In the genomic region with DNA sequence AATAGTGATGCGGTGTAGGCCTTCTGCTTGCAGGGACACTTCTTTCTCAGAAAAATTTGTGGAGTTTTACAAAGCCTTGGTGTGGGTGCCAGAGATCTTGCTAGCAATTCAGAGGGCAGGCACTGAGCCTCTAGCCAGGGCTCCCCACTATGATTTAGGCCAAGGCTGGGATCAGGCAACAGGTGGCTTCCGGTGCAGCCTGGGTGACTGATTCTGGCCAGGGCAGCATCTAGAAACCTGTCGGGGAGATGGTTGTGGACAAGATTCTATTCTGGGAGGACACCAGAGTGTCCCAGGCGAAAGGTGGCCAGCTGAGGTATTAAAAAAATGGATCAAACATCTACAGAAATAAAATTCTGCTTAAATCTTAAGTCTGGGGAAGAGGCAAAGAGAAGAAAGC, we compare ENCODE assay signal across 2 cellular contexts.
TF ChIP-seq lines count a peak whose summit lies in the region.

No MANE protein-coding gene starts in this region.

TF ChIP-seq in IMR-90, 13 proteins besides CTCF, POLR2A, EP300 and RAD21:
- no peak for TF ChIP-seq RFX5 (IDR thresholded peaks at IDR 0.05; ENCODE audit: low read depth, low read length)
- TF ChIP-seq MAZ (IDR thresholded peaks at IDR 0.05; ENCODE audit: borderline replicate concordance, low read depth, low read length) = no peak
- TF ChIP-seq CHD1 (IDR thresholded peaks at IDR 0.05; ENCODE audit: low read depth, low read length) = no peak
- no peak for TF ChIP-seq RCOR1 (IDR thresholded peaks at IDR 0.05; ENCODE audit: insufficient replicate concordance, low read length)
- TF ChIP-seq, protein P1, sequence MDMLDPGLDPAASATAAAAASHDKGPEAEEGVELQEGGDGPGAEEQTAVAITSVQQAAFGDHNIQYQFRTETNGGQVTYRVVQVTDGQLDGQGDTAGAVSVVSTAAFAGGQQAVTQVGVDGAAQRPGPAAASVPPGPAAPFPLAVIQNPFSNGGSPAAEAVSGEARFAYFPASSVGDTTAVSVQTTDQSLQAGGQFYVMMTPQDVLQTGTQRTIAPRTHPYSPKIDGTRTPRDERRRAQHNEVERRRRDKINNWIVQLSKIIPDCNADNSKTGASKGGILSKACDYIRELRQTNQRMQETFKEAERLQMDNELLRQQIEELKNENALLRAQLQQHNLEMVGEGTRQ (IDR thresholded peaks at IDR 0.05; ENCODE audit: low read depth, low read length) = no peak
- TF ChIP-seq ELK1 (IDR thresholded peaks at IDR 0.05; ENCODE audit: borderline replicate concordance, low read depth, low read length) = no peak
- no peak for TF ChIP-seq FOS (IDR thresholded peaks at IDR 0.05; ENCODE audit: low read depth, low read length)
- TF ChIP-seq BHLHE40 (IDR thresholded peaks at IDR 0.05; ENCODE audit: low read depth, low read length) = no peak
- TF ChIP-seq MAFK (IDR thresholded peaks at IDR 0.05; ENCODE audit: low read depth, low read length) = no peak
- no peak for TF ChIP-seq SMC3 (IDR thresholded peaks at IDR 0.05; ENCODE audit: low read depth, low read length)
- TF ChIP-seq NFE2L2 (IDR thresholded peaks at IDR 0.05; ENCODE audit: low read depth, low read length) = no peak
- TF ChIP-seq MXI1 (IDR thresholded peaks at IDR 0.05; ENCODE audit: borderline replicate concordance, low read depth, low read length) = no peak
- TF ChIP-seq CEBPB (IDR thresholded peaks at IDR 0.05; ENCODE audit: low read depth, low read length) = no peak

TF ChIP-seq in K562, 482 proteins besides CTCF, POLR2A, EP300 and RAD21:
- TF ChIP-seq ILF3 (IDR thresholded peaks at IDR 0.05; ENCODE audit: borderline replicate concordance) (no peak), ZNF197 (CRISPR knock-in tag; IDR thresholded peaks at IDR 0.05; ENCODE audit: low read depth) (no peak), NRF1 (conservative IDR thresholded peaks at IDR 0.05 in 1 of 2, IDR thresholded peaks at IDR 0.05 in 1 of 2) (no peak)
